8 cellular contexts compared by ENCODE assay signal in the genomic region with DNA sequence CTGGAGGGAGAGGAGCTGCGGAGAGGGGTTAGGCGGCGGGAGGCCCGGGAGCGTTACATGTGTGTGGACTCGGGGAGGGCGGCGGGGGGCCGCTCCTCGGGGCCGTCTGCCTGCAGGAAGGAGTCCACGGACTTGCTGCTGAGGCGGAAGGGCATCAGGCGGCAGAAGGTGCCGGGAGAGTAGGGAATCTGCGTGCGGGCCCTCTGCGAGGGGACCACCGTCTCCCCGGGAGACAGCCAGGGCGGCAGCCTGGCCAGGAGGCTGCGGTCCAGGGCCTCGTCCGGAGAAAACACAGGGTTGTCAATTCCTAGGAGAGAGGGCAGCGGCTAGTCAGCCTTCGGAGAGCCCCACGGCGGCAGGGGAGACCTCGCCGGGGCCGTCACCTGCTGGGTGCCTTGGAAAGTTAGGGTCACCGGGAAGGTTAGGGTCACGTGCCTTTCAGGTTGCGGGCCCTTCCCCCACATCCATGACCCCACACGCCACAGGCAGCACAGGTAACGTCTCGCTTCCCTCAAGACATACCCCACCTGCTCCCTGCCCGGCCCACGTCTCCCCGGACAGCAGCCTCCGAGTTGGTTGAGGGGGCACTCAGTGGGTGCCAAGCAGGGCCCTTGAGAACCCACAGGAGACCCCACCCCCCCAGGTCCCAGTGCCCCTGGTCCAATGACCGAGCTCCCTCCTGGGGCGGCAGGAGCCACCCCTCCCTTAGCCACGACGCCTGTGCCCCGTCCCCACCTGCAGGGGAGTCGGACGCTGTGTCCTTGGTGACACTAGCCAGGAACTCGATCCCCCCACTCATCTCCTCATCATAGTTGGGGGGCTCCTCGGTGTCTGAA. TPM values are rescaled to one million over a fixed set of nuclear protein-coding genes. Genes with fewer than 3 reads are reported as not detected.
DNase-seq lines count a peak whose midpoint lies in the region; ATAC-seq, FAIRE-seq and TF ChIP-seq lines count a peak whose summit lies in the region.

No MANE protein-coding gene starts in this region.

- no peak overlapping the region for H2BK20ac ChIP-seq in H9 (ENCODE audit: low read depth, low read length, poor library complexity, severe bottlenecking)

- H3K9me3 Mint-ChIP-seq in H9 = no peaks in the 10 kb centered on the region

- WGBS in H9 (ENCODE audit: extremely low coverage, insufficient read length, low lambda C conversion rate) = no CpG with 5 or more reads among the region's 50 CpGs
- 31% methylated on average over 37 of the region's 50 CpGs for WGBS in GM12878 (ENCODE audit: insufficient coverage, insufficient replicate concordance, low lambda C conversion rate, missing lambda C conversion rate)
- 12% methylated on average over 22 of the region's 50 CpGs for whole genome bisulfite sequencing in HepG2 (ENCODE audit: low lambda C conversion rate)

- peak overlapping the region; percentile 45 to 88 for H3K4me3 Mint-ChIP-seq in H9

- CTCF ChIA-PET in GM12878 (lab: Yijun Ruan, JAX) = no interaction called here
- CTCF ChIA-PET in HepG2 (lab: Yijun Ruan, JAX; ENCODE audit: low intra/inter-chr PET ratio, low total read pairs) = no interaction called here

- no peak overlapping the region for H3K14ac ChIP-seq in H9 (ENCODE audit: insufficient read depth, low read length)

- ATAC-seq in GM12878 (no peak), HepG2 (no peak)

- no peaks in the 10 kb centered on the region for H3K79me1 ChIP-seq in H9 (ENCODE audit: insufficient read depth, low read depth, low read length, poor library complexity, severe bottlenecking)

- H3K27me3 Mint-ChIP-seq in H9 (ENCODE audit: low read depth) = peaks cover 45% of the 10 kb centered on the region

- H3K9me3 ChIP-seq in H9 (ENCODE audit: control insufficient read depth, low read depth, low read length) = no peaks in the 10 kb centered on the region
- no peaks in the 10 kb centered on the region for H3K9me3 ChIP-seq in GM12878 (replicated peaks; ENCODE audit: control insufficient read depth, insufficient read depth, low read length)
- no peaks in the 10 kb centered on the region for H3K9me3 ChIP-seq in HepG2 (ENCODE audit: low read length)

- intact Hi-C loops in GM12878 (cut with micrococcal nuclease; ENCODE audit: unreplicated experiment) = loop anchor here (10.0 kb wide), 1 partner anchor 140 kb away; a partner anchor contains a TSS
- intact Hi-C loops in HepG2 (cut with micrococcal nuclease; ENCODE audit: unreplicated experiment) = no loop called here

- SMC1A ChIA-PET in GM12878 (lab: Charles Lee; ENCODE audit: uncharacterized antibody, unreplicated experiment) = no interaction called here

- H3K56ac ChIP-seq in H9 (ENCODE audit: insufficient read length, low read depth, low read length) = no peak overlapping the region

- no peak overlapping the region for H3K18ac ChIP-seq in H9 (ENCODE audit: insufficient read length, low read depth, low read length)

- H2BK5ac ChIP-seq in H9 (ENCODE audit: insufficient read length, low read length) = no peak overlapping the region

- H2AK5ac ChIP-seq in H9 (ENCODE audit: insufficient read length, low read length) = no peak overlapping the region

- H3K23ac ChIP-seq in H9 (ENCODE audit: insufficient read length, low read depth, low read length) = no peak overlapping the region

- H4K20me1 ChIP-seq in H9 (ENCODE audit: control insufficient read depth, insufficient read depth, insufficient read length) = no peaks in the 10 kb centered on the region
- no peaks in the 10 kb centered on the region for H4K20me1 ChIP-seq in GM12878 (ENCODE audit: control insufficient read depth, insufficient read depth)
- H4K20me1 ChIP-seq in HepG2 (ENCODE audit: insufficient read depth, low read length) = peaks cover 4% of the 10 kb centered on the region; the same call in 1 of the 2 replicates

- H3T11ph ChIP-seq in H9 (ENCODE audit: low read length) = no peak overlapping the region

- POLR2A ChIA-PET in GM12878 (lab: Charles Lee) (interaction anchor here (0.6 kb wide), 1 partner anchor 131 kb away, joined by 3 read pairs; no protein-coding TSS in a partner anchor), HepG2 (lab: Yijun Ruan, JAX) (no interaction called here)

- TF ChIP-seq RAD21 in GM12878 (IDR thresholded peaks at IDR 0.05; ENCODE audit: insufficient read depth, low read depth, low read length) (no peak), HepG2 (CRISPR knock-in tag; IDR thresholded peaks at IDR 0.05) (no peak)

- H2BK15ac ChIP-seq in H9 (ENCODE audit: low read depth, low read length) = no peak overlapping the region

- H3K9ac ChIP-seq in H9 (ENCODE audit: extremely low read depth, insufficient read length, low read length) = no peak overlapping the region
- H3K9ac ChIP-seq in GM12878 (ENCODE audit: control insufficient read depth, insufficient read depth, low read length) = peak overlapping the region; percentile 2; the same call in 1 of the 2 replicates
- no peak overlapping the region for H3K9ac ChIP-seq in HepG2 (ENCODE audit: insufficient read depth, low read depth, low read length)

- no peak overlapping the region for H3K4ac ChIP-seq in H9 (ENCODE audit: low read depth, low read length)

- H4K5ac ChIP-seq in H9 (ENCODE audit: insufficient read length, low read depth, low read length) = no peak overlapping the region

- H3K79me2 ChIP-seq in ACC112 (ENCODE audit: control insufficient read depth, insufficient read depth, low read length, unreplicated experiment) (peaks cover 20% of the 10 kb centered on the region), H9 (ENCODE audit: insufficient read depth, low read length) (no peaks in the 10 kb centered on the region), GM12878 (ENCODE audit: control insufficient read depth, insufficient read depth, low read length) (peaks cover 21% of the 10 kb centered on the region), HepG2 (ENCODE audit: insufficient read depth, low read length) (peaks cover 3% of the 10 kb centered on the region)

- FAIRE-seq in GM12878 (lab: Jason Lieb, UNC) = no peak
- FAIRE-seq in HepG2 (lab: Jason Lieb, UNC) = no peak

- H2BK12ac ChIP-seq in H9 (ENCODE audit: insufficient read length, low read depth, low read length) = no peak overlapping the region

- in situ Hi-C loops in GM12878 (cut with MboI) = no loop called here
- in situ Hi-C loops in HepG2 (cut with HindIII; ENCODE audit: extremely low pct_ligation_motif_present, low pct_unique_long_range_greater_than_20kb) = no loop called here

- H3K4me1 ChIP-seq in ACC112 (ENCODE audit: control insufficient read depth, insufficient read depth, low read length, unreplicated experiment) (peaks cover 8% of the 10 kb centered on the region), H9 (ENCODE audit: insufficient read depth, low read length) (no peaks in the 10 kb centered on the region), GM12878 (ENCODE audit: control insufficient read depth, insufficient read depth, low read length) (peaks cover 4% of the 10 kb centered on the region), HepG2 (ENCODE audit: insufficient read depth, low read length) (peaks cover 32% of the 10 kb centered on the region)

- no peak overlapping the region for H3K27ac Mint-ChIP-seq in H9

- DNase-seq in H9 = no peak
- no peak for DNase-seq in GM12878 (ENCODE audit: low read depth, low spot score)
- no peak for DNase-seq in HepG2 (ENCODE audit: low spot score)
- no peak for DNase-seq in NCI-H524 treated with DMSO at 0.1 percent for 48 hours (lab: John Stamatoyannopoulos, UW)
- no peak for DNase-seq in DMS 273 (lab: John Stamatoyannopoulos, UW; ENCODE audit: unreplicated experiment)
- no peak for DNase-seq in NCI-H446 (lab: John Stamatoyannopoulos, UW)
- no peak for DNase-seq in NCI-H774 (lab: John Stamatoyannopoulos, UW)

- TF ChIP-seq POLR2A in GM12878 (IDR thresholded peaks at IDR 0.05; ENCODE audit: low read depth, low read length) (no peak), HepG2 (IDR thresholded peaks at IDR 0.05; ENCODE audit: insufficient read depth in 1 of 2, low read depth in 2 of 2, low read length in 2 of 2) (no peak)

- RAD21 ChIA-PET in GM12878 (lab: Charles Lee; ENCODE audit: unreplicated experiment) = no interaction called here

- peak overlapping the region; percentile 79 for H3K4me3 ChIP-seq in ACC112 (ENCODE audit: low read depth, low read length)
- H3K4me3 ChIP-seq in GM12878 = no peak overlapping the region; the same call in 1 of the 2 replicates
- H3K4me3 ChIP-seq in HepG2 (replicated peaks in 1 of 3; ENCODE audit: insufficient read depth in 1 of 3, low read depth in 2 of 3, low read length in 3 of 3) = peak overlapping the region in 2 of 3 experiments; percentile 26 to 89; a peak in 3 of 6 replicates

- no peak overlapping the region for H2AFZ ChIP-seq in ACC112 (ENCODE audit: low read length, unreplicated experiment)
- H2AFZ ChIP-seq in H9 (ENCODE audit: low read length) = no peak overlapping the region
- H2AFZ ChIP-seq in GM12878 (ENCODE audit: control insufficient read depth, low read depth, low read length) = no peak overlapping the region
- no peak overlapping the region for H2AFZ ChIP-seq in HepG2 (ENCODE audit: low read length)

- H4K91ac ChIP-seq in H9 (ENCODE audit: insufficient read length, low read depth, low read length) = no peak overlapping the region

- H3K36me3 Mint-ChIP-seq in H9 (ENCODE audit: insufficient read depth in 1 of 3, low read depth in 3 of 3) = peaks cover 0 to 4% (median 0%) of the 10 kb centered on the region in 3 experiments; a peak in 2 of 7 replicates

- peak overlapping the region; percentile 20 for H3K4me2 ChIP-seq in H9 (ENCODE audit: insufficient read depth, insufficient read length, low read length)
- peak overlapping the region; percentile 52 for H3K4me2 ChIP-seq in GM12878 (ENCODE audit: control insufficient read depth, insufficient read depth)
- H3K4me2 ChIP-seq in HepG2 (ENCODE audit: low read depth, low read length) = peak overlapping the region; percentile 90

- no peak overlapping the region for H4K8ac ChIP-seq in H9 (replicated peaks; ENCODE audit: insufficient read length, low read depth, low read length)

- TF ChIP-seq EP300 in GM12878 (IDR thresholded peaks at IDR 0.05; ENCODE audit: borderline replicate concordance in 1 of 2, control insufficient read depth in 1 of 2, low read depth in 2 of 2, low read length in 2 of 2) (no peak), HepG2 (IDR thresholded peaks at IDR 0.05; ENCODE audit: low read depth in 2 of 2, low read length in 2 of 2) (no peak), HepG2 (CRISPR knock-in tag; IDR thresholded peaks at IDR 0.05; ENCODE audit: borderline replicate concordance) (no peak)

- peaks cover 11% of the 10 kb centered on the region; the same call in 1 of the 2 replicates for H3K27me3 ChIP-seq in ACC112 (ENCODE audit: insufficient read depth, low read length)
- H3K27me3 ChIP-seq in H9 (ENCODE audit: insufficient read depth, low read length) = peaks cover 25% of the 10 kb centered on the region; the same call in 1 of the 2 replicates
- no peaks in the 10 kb centered on the region for H3K27me3 ChIP-seq in GM12878 (replicated peaks in 1 of 2; ENCODE audit: control insufficient read depth in 2 of 2, insufficient read depth in 2 of 2, low read length in 1 of 2)
- peaks cover 14 to 53% of the 10 kb centered on the region in 2 experiments for H3K27me3 ChIP-seq in HepG2 (ENCODE audit: control insufficient read depth in 1 of 2, insufficient read depth in 2 of 2, low read length in 2 of 2)

- TF ChIP-seq CTCF in H9 (conservative IDR thresholded peaks at IDR 0.05) (no peak), GM12878 (IDR thresholded peaks at IDR 0.05 in 2 of 3, conservative IDR thresholded peaks at IDR 0.05 in 1 of 3; ENCODE audit: control insufficient read depth in 2 of 3, extremely low read depth in 1 of 3, insufficient read depth in 1 of 3, low read depth in 3 of 3, low read length in 3 of 3) (no peak), HepG2 (CRISPR knock-in tag; IDR thresholded peaks at IDR 0.05) (no peak)

- H3K4me1 Mint-ChIP-seq in H9 = peaks cover 7 to 11% of the 10 kb centered on the region in 2 experiments

- H3K36me3 ChIP-seq in ACC112 (ENCODE audit: insufficient read depth, low read length) (peaks cover 2% of the 10 kb centered on the region; the same call in 1 of the 2 replicates), GM12878 (ENCODE audit: control insufficient read depth in 2 of 2, insufficient read depth in 2 of 2, low read length in 1 of 2) (no peaks in the 10 kb centered on the region), HepG2 (replicated peaks in 1 of 2; ENCODE audit: control insufficient read depth in 1 of 2, insufficient read depth in 2 of 2, low read length in 2 of 2) (peaks cover 0 to 4% of the 10 kb centered on the region in 2 experiments; a peak in 2 of 5 replicates)

- H3K27ac ChIP-seq in ACC112 (ENCODE audit: low read depth, low read length) (no peak overlapping the region), H9 (ENCODE audit: insufficient read length, low read depth, low read length) (no peak overlapping the region), GM12878 (ENCODE audit: control insufficient read depth, insufficient read depth) (no peak overlapping the region), HepG2 (ENCODE audit: extremely low read length, insufficient read depth, low read length) (no peak overlapping the region)

- peaks cover 16% of the 10 kb centered on the region for H3K23me2 ChIP-seq in H9 (ENCODE audit: insufficient read length, low read depth, low read length, poor library complexity, severe bottlenecking)

- no peak overlapping the region for H2BK120ac ChIP-seq in H9 (ENCODE audit: low read depth, low read length, poor library complexity, severe bottlenecking)

- no TSS peak for BruUV-seq in GM12878 (replicated peaks; lab: Mats Ljungman, UMichigan)
- BruUV-seq in HepG2 (replicated peaks; lab: Mats Ljungman, UMichigan) = no TSS peak

RNA-seq across cellular contexts. Expression of a gene that starts 32.1 kb away (rescaled TPM):
- total RNA-seq in H9 (2021) (36.7 and 37.6 TPM in 2 replicates), GM12878 (2014; rRNA removed) (28.6 and 32.5 TPM in 2 replicates), GM12878 (2014; rRNA removed; fragmentation: Illumina TruSeq; extraction: Trizol) (22.4 and 25.4 TPM in 2 replicates), GM12878 (2021) (48.9 and 50.3 TPM in 2 replicates), HepG2 (2016; rRNA removed; fragmentation: Illumina TruSeq; extraction: Trizol) (16.0 and 20.5 TPM in 2 replicates)
- total RNA-seq in GM12878 (2013; cell fraction: nucleolus; rRNA removed) = 139 and 145 TPM in 2 replicates
- 26.9 TPM for polyA plus RNA-seq in GM12878 (2011; ENCODE audit: low read depth)
- polyA plus RNA-seq in GM12878 (2011; rRNA removed) (16.4 and 22.6 TPM in 2 replicates), GM12878 (2014; fragmentation: Illumina TruSeq; extraction: Trizol) (18.5 and 24.8 TPM in 2 replicates), GM12878 (2014; fragmentation: Nextera tagmentation; extraction: Ambion mirVana) (1 to 10 TPM; 1.6 to 7.2 TPM), GM12878 (2014; rRNA removed) (30.5 and 33.2 TPM in 2 replicates), GM12878 (2016; fragmentation: Nextera tagmentation; extraction: Ambion mirVana) (10 to 100 TPM; 52.7 to 53.0 TPM), HepG2 (2011; rRNA removed) (9.2 and 11.8 TPM in 2 replicates)
- polyA plus RNA-seq in GM12878 (2011; cell fraction: cytosol; rRNA removed) = 24.5 and 26.9 TPM in 2 replicates
- 77.4 and 98.6 TPM in 2 replicates for polyA plus RNA-seq in GM12878 (2011; cell fraction: nucleus; rRNA removed)
- 40.4 and 47.5 TPM in 2 replicates for polyA plus RNA-seq in GM12878 (2012)
- polyA minus RNA-seq in GM12878 (2011; rRNA and poly(A)+ RNA removed) = 26.3 and 28.8 TPM in 2 replicates
- 10.8 and 14.6 TPM in 2 replicates for polyA minus RNA-seq in GM12878 (2011; cell fraction: cytosol; rRNA and poly(A)+ RNA removed)
- 21.5 and 30.1 TPM in 2 replicates for polyA minus RNA-seq in GM12878 (2011; cell fraction: nucleus; rRNA and poly(A)+ RNA removed)
- total RNA-seq in HepG2 (2016; cell fraction: cytosol; rRNA removed; fragmentation: Illumina TruSeq; extraction: Trizol; ENCODE audit: low read depth) = 7.2 and 7.9 TPM in 2 replicates
- 14.6 and 19.5 TPM in 2 replicates for total RNA-seq in HepG2 (2016; cell fraction: insoluble cytoplasmic fraction; rRNA removed; fragmentation: Illumina TruSeq; extraction: Trizol)
- total RNA-seq in HepG2 (2016; cell fraction: membrane; rRNA removed; fragmentation: Illumina TruSeq; extraction: Trizol) = 13.8 and 14.1 TPM in 2 replicates
- total RNA-seq in HepG2 (2016; cell fraction: nucleus; rRNA removed; fragmentation: Illumina TruSeq; extraction: Trizol) = 11.2 and 13.3 TPM in 2 replicates
- polyA plus RNA-seq in HepG2 (2011; cell fraction: cytosol; rRNA removed) = 6.8 and 8.3 TPM in 2 replicates
- polyA plus RNA-seq in HepG2 (2011; cell fraction: nucleus; rRNA removed) = 26.9 and 28.5 TPM in 2 replicates
- polyA plus RNA-seq in HepG2 (2012) = 14.6 and 15.2 TPM in 2 replicates
- 5.5 and 5.9 TPM in 2 replicates for polyA plus RNA-seq in HepG2 (2016; cell fraction: cytosol; fragmentation: Illumina TruSeq; extraction: Trizol; ENCODE audit: low read depth)
- polyA plus RNA-seq in HepG2 (2016; cell fraction: insoluble cytoplasmic fraction; fragmentation: Illumina TruSeq; extraction: Trizol; ENCODE audit: low read depth) = 14.3 and 16.5 TPM in 2 replicates
- polyA plus RNA-seq in HepG2 (2016; cell fraction: membrane; fragmentation: Illumina TruSeq; extraction: Trizol; ENCODE audit: low read depth) = 7.8 and 8.8 TPM in 2 replicates
- polyA plus RNA-seq in HepG2 (2016; cell fraction: nucleus; fragmentation: Illumina TruSeq; extraction: Trizol; ENCODE audit: insufficient read depth, low read depth) = 28.1 and 32.7 TPM in 2 replicates
- 15.9 and 55.4 TPM in 2 replicates for polyA minus RNA-seq in HepG2 (2011; rRNA and poly(A)+ RNA removed; ENCODE audit: low replicate concordance)
- polyA minus RNA-seq in HepG2 (2011; cell fraction: cytosol; rRNA and poly(A)+ RNA removed) = 6.1 and 7.2 TPM in 2 replicates
- 12.9 and 14.2 TPM in 2 replicates for polyA minus RNA-seq in HepG2 (2011; cell fraction: nucleus; rRNA and poly(A)+ RNA removed)

RNA-seq across cellular contexts. Expression of a gene that starts 49.2 kb away (rescaled TPM):
- total RNA-seq in H9 (2021) (0.75 and 0.85 TPM in 2 replicates), GM12878 (2014; rRNA removed) (2.8 and 3.2 TPM in 2 replicates), GM12878 (2014; rRNA removed; fragmentation: Illumina TruSeq; extraction: Trizol) (0.89 and 1.1 TPM in 2 replicates), GM12878 (2021) (2.3 and 2.5 TPM in 2 replicates), HepG2 (2016; rRNA removed; fragmentation: Illumina TruSeq; extraction: Trizol) (1.2 and 1.8 TPM in 2 replicates)
- total RNA-seq in GM12878 (2013; cell fraction: nucleolus; rRNA removed) = 4.6 TPM in 2 replicates
- 1.1 TPM for polyA plus RNA-seq in GM12878 (2011; ENCODE audit: low read depth)
- polyA plus RNA-seq in GM12878 (2011; rRNA removed) (1.1 and 1.6 TPM in 2 replicates), GM12878 (2014; fragmentation: Illumina TruSeq; extraction: Trizol) (1.5 and 1.7 TPM in 2 replicates), GM12878 (2014; fragmentation: Nextera tagmentation; extraction: Ambion mirVana) (under 1 TPM in 1 of 2 experiments, not detected in 1; 0.04 TPM), GM12878 (2014; rRNA removed) (4.7 and 5.2 TPM in 2 replicates), GM12878 (2016; fragmentation: Nextera tagmentation; extraction: Ambion mirVana) (1 to 10 TPM; 2.9 to 3.1 TPM), HepG2 (2011; rRNA removed) (1.5 and 1.9 TPM in 2 replicates)
- 1.6 and 2.1 TPM in 2 replicates for polyA plus RNA-seq in GM12878 (2011; cell fraction: cytosol; rRNA removed)
- polyA plus RNA-seq in GM12878 (2011; cell fraction: nucleus; rRNA removed) = 4.8 and 5.6 TPM in 2 replicates
- 1.6 and 1.9 TPM in 2 replicates for polyA plus RNA-seq in GM12878 (2012)
- polyA minus RNA-seq in GM12878 (2011; rRNA and poly(A)+ RNA removed) = 0.44 and 0.82 TPM in 2 replicates
- polyA minus RNA-seq in GM12878 (2011; cell fraction: cytosol; rRNA and poly(A)+ RNA removed) = 0.62 TPM in 1 of 2 replicates, not detected in the other
- 1.8 and 2.9 TPM in 2 replicates for polyA minus RNA-seq in GM12878 (2011; cell fraction: nucleus; rRNA and poly(A)+ RNA removed)
- total RNA-seq in HepG2 (2016; cell fraction: cytosol; rRNA removed; fragmentation: Illumina TruSeq; extraction: Trizol; ENCODE audit: low read depth) = 0.30 and 0.35 TPM in 2 replicates
- 1.3 and 1.6 TPM in 2 replicates for total RNA-seq in HepG2 (2016; cell fraction: insoluble cytoplasmic fraction; rRNA removed; fragmentation: Illumina TruSeq; extraction: Trizol)
- 1.5 and 1.9 TPM in 2 replicates for total RNA-seq in HepG2 (2016; cell fraction: membrane; rRNA removed; fragmentation: Illumina TruSeq; extraction: Trizol)
- total RNA-seq in HepG2 (2016; cell fraction: nucleus; rRNA removed; fragmentation: Illumina TruSeq; extraction: Trizol) = 1.1 and 1.2 TPM in 2 replicates
- 1.4 TPM in 2 replicates for polyA plus RNA-seq in HepG2 (2011; cell fraction: cytosol; rRNA removed)
- polyA plus RNA-seq in HepG2 (2011; cell fraction: nucleus; rRNA removed) = 2.2 and 2.4 TPM in 2 replicates
- polyA plus RNA-seq in HepG2 (2012) = 1.1 and 1.4 TPM in 2 replicates
- 0.37 and 0.43 TPM in 2 replicates for polyA plus RNA-seq in HepG2 (2016; cell fraction: cytosol; fragmentation: Illumina TruSeq; extraction: Trizol; ENCODE audit: low read depth)
- polyA plus RNA-seq in HepG2 (2016; cell fraction: insoluble cytoplasmic fraction; fragmentation: Illumina TruSeq; extraction: Trizol; ENCODE audit: low read depth) = 1.7 and 1.8 TPM in 2 replicates
- polyA plus RNA-seq in HepG2 (2016; cell fraction: membrane; fragmentation: Illumina TruSeq; extraction: Trizol; ENCODE audit: low read depth) = 1.4 and 1.6 TPM in 2 replicates
- 1.9 and 2.4 TPM in 2 replicates for polyA plus RNA-seq in HepG2 (2016; cell fraction: nucleus; fragmentation: Illumina TruSeq; extraction: Trizol; ENCODE audit: insufficient read depth, low read depth)
- 0.76 and 1.0 TPM in 2 replicates for polyA minus RNA-seq in HepG2 (2011; rRNA and poly(A)+ RNA removed; ENCODE audit: low replicate concordance)
- 0.35 and 0.49 TPM in 2 replicates for polyA minus RNA-seq in HepG2 (2011; cell fraction: cytosol; rRNA and poly(A)+ RNA removed)
- polyA minus RNA-seq in HepG2 (2011; cell fraction: nucleus; rRNA and poly(A)+ RNA removed) = 0.99 and 1.0 TPM in 2 replicates

Comparison
In these comparisons a context has a peak if more than half of its experiments do, and no peak if none do; other contexts are left out.
1. H3K4me2 ChIP-seq: peak in every context shown above with its lines; median percentile 90 in HepG2; 52 in GM12878; 20 in H9.